8 cellular contexts compared by ENCODE assay signal in the genomic region with DNA sequence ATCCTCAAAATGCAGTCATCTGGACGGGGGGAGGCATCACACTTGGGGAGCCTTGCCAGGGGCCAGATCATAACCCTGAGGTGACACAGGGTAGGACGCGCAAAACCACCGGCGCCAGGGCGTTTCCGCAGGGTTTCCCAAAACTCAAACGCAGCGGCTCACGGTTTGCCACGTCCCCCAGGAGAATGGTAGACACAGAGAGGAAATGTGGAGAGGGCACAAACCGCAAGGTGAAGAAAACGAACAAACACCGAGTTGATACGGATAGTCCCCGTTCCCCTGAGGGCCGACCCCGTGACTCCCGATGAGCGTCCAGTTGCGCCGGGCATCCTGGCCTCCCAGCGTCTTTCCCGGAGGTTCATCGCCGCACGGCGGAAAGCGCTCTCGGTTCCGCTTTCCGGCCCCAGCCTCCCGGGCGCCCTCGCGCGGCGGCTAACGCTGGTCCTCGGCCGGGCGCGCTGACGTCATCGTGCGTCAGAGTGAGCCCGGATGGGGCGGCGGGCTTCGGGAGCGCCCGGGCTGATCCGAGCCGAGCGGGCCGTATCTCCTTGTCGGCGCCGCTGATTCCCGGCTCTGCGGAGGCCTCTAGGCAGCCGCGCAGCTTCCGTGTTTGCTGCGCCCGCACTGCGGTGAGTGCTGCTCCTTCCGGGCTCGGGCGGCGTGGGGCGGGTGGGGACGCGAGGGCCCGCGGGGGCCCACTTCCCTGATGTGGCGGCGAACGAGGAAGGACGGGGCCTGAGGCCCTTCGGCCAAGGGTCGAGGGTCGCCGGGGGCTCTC. TPM values are rescaled to one million over a fixed set of nuclear protein-coding genes. Genes with fewer than 3 reads are reported as not detected.
DNase-seq lines count a peak whose midpoint lies in the region; ATAC-seq and TF ChIP-seq lines count a peak whose summit lies in the region.

A gene (plus strand): TSS at position 467 of the 778 bp plus-strand sequence. CDS start 2,641 bp downstream, outside the sequence.

- peaks cover 0 to 18% (median 1%) of the 10 kb centered on the region in 4 donors for H3K36me3 ChIP-seq in upper lobe of left lung

- 0% methylated on average over 30 to 32 of the region's 84 CpGs for WGBS in upper lobe of left lung, 2 donors

- peak within 1 kb of the TSS; percentile 98 to 99 (median 98) for H3K27ac ChIP-seq in upper lobe of left lung

- no peaks in the 10 kb centered on the region for H3K9me3 Mint-ChIP-seq in activated naive CD8-positive, alpha-beta T cell treated with anti-CD3 and anti-CD28 coated beads, Interleukin-2, amount 50 U/mL, for 24 hours

- peak within 1 kb of the TSS; percentile 37 to 82 (median 68) for H3K4me3 ChIP-seq in upper lobe of left lung

- peaks cover 51% of the 10 kb centered on the region for H3K4me1 Mint-ChIP-seq in activated naive CD8-positive, alpha-beta T cell treated with anti-CD3 and anti-CD28 coated beads, Interleukin-2, amount 50 U/mL, for 24 hours

- H3K4me1 ChIP-seq in upper lobe of left lung, result peaks cover 12 to 26% (median 16%) of the 10 kb centered on the region in 4 donors

- ATAC-seq in HG02623 (IDR thresholded peaks at IDR 0.05; ENCODE audit: unreplicated experiment) (peak; percentile 79), upper lobe of left lung (ENCODE audit: low FRiP score in 2 of 2) (peak; percentile 98 to 99)
- peak; percentile 91 for ATAC-seq in activated naive CD8-positive, alpha-beta T cell treated with anti-CD3 and anti-CD28 coated beads, Interleukin-2, amount 50 U/mL, for 24 hours

- H3K9me3 ChIP-seq in upper lobe of left lung, result no peaks in the 10 kb centered on the region

- H3K27me3 Mint-ChIP-seq in activated naive CD8-positive, alpha-beta T cell treated with anti-CD3 and anti-CD28 coated beads, Interleukin-2, amount 50 U/mL, for 24 hours, result no peaks in the 10 kb centered on the region

- DNase-seq in NCI-H1092 treated with DMSO at 0.1 percent for 48 hours (lab: John Stamatoyannopoulos, UW) (peak; percentile 91), SW 1271 (lab: John Stamatoyannopoulos, UW) (peak; percentile 94), cardiac septum (ENCODE audit: low spot score) (peak; percentile 98), posterior cingulate gyrus (peak; percentile 89 to 99 (median 94)), upper lobe of left lung (peak; percentile 95 to 100)
- peak; percentile 98 for DNase-seq in activated naive CD8-positive, alpha-beta T cell treated with anti-CD3 and anti-CD28 coated beads, Interleukin-2, amount 50 U/mL, for 24 hours

- peak in 3 of 4 donors; percentile 22 to 38 (median 23) for TF ChIP-seq EP300 in upper lobe of left lung (IDR thresholded peaks at IDR 0.05)

- peak; percentile 75 for TF ChIP-seq CTCF in GM12873 (IDR thresholded peaks at IDR 0.05; ENCODE audit: insufficient read depth, low read depth, low read length, missing control alignments)
- peak; percentile 63 to 97 (median 95) for TF ChIP-seq CTCF in upper lobe of left lung (IDR thresholded peaks at IDR 0.05)

- peak in 3 of 4 donors; percentile 87 to 95 (median 88) for TF ChIP-seq POLR2A in upper lobe of left lung (IDR thresholded peaks at IDR 0.05)

- no peaks in the 10 kb centered on the region for H3K27me3 ChIP-seq in upper lobe of left lung

- H3K27ac Mint-ChIP-seq in activated naive CD8-positive, alpha-beta T cell treated with anti-CD3 and anti-CD28 coated beads, Interleukin-2, amount 50 U/mL, for 24 hours, result peak within 1 kb of the TSS; percentile 98

- peaks cover 33% of the 10 kb centered on the region for H3K36me3 Mint-ChIP-seq in activated naive CD8-positive, alpha-beta T cell treated with anti-CD3 and anti-CD28 coated beads, Interleukin-2, amount 50 U/mL, for 24 hours (ENCODE audit: low read depth)

- peak within 1 kb of the TSS; percentile 91 for H3K4me3 Mint-ChIP-seq in activated naive CD8-positive, alpha-beta T cell treated with anti-CD3 and anti-CD28 coated beads, Interleukin-2, amount 50 U/mL, for 24 hours

- intact Hi-C loops in cardiac septum (cut with DNase I) (loop anchor here (2.0 to 5.0 kb wide), 2 partner anchors 106 to 235 kb away; a partner anchor contains a TSS), posterior cingulate gyrus (cut with DNase I) (loop anchor here (5.0 kb wide), 2 partner anchors 55 to 105 kb away; a partner anchor contains a TSS)

RNA-seq across cellular contexts. Expression of the gene that starts here (rescaled TPM):
- 31.5 TPM for total RNA-seq in cardiac septum
- total RNA-seq in upper lobe of left lung, result 10 to 100 TPM; 23.1 to 56.7 (median 37.8) TPM

Comparison
In these comparisons a context has a peak if more than half of its experiments do, and no peak if none do; other contexts are left out.
1. Peak in every context shown above with its lines: DNase-seq, ATAC-seq, H3K4me3 ChIP-seq and H3K27ac ChIP-seq.